Comparison of ENCODE assay signal across 24 cellular contexts in the genomic region with DNA sequence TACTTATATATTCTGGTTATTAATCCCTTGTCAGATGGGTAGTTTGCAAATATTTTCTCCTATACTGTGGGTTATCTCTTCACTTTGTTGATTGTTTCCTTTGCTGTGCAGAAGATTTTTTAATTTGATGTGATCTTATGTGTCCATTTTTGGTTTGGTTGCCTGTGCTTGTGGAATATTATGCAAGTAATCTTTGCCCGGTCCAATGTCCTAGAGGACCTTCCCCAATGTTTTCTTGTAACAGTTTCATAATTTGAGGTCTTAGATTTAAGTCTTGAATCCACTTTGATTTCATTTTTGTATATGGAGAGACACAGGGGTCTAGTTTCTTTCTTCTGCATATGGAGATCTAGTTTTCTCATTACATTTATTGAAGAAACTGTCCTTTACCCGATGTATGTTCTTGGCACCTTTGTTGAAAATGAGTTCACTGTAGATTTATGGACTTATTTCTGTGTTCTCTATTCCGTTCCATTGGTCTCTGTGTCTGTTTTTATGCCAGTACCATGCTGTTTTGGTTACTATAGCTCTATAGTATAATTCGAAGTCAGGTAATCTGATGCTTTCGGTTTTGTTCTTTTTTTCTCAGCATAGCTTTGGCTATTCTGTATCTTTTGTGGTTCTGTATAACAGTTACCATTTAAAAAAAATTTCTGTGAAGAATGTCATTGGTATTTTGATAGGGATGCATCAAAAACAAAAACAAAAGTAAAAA. TPM values are rescaled to one million over a fixed set of nuclear protein-coding genes. Genes with fewer than 3 reads are reported as not detected.
DNase-seq lines count a peak whose midpoint lies in the region; ATAC-seq, FAIRE-seq and TF ChIP-seq lines count a peak whose summit lies in the region.
"Had no signal": no experiment of that assay in that cellular context is flagged by ENCODE, and none has a peak within 500 bp of the region (broad histone marks: within the 10 kb centered on the region; RNA-seq: fewer than 3 reads in every experiment).

No MANE protein-coding gene starts in this region.

- H3K27me3 Mint-ChIP-seq in astrocyte (ENCODE audit: low read depth, unreplicated experiment): no peaks in the 10 kb centered on the region
- H3K27me3 Mint-ChIP-seq: CD4-positive, alpha-beta memory T cell; CD4-positive, CD25-positive, alpha-beta regulatory T cell had no signal

- DNase-seq in HepG2 (ENCODE audit: low spot score): no peak
- DNase-seq in astrocyte (ENCODE audit: low read depth): no peak
- DNase-seq in retina: no peak
- DNase-seq in activated CD4-positive, alpha-beta T cell treated with anti-CD3 and anti-CD28 coated beads for 1 hour: no peak
- DNase-seq: ACHN; BE2C; C1 segment of cervical spinal cord; CD4-positive, alpha-beta memory T cell; CD4-positive, CD25-positive, alpha-beta regulatory T cell; CD8-positive, alpha-beta memory T cell; COR-L47; DMS 273 treated with DMSO at 0.1 percent for 48 hours; DMS153; DMS53; DMS79; DND-41; EL; GDM1 had no signal

- peaks cover 0 to 19% (median 16%) of the 10 kb centered on the region in 4 donors for H3K4me1 ChIP-seq in liver (ENCODE audit: control insufficient read depth in 4 of 4, insufficient read depth in 4 of 4, low read length in 3 of 4)
- H3K4me1 ChIP-seq in HepG2 (ENCODE audit: insufficient read depth, low read length): peaks cover 19% of the 10 kb centered on the region
- H3K4me1 ChIP-seq in astrocyte (ENCODE audit: insufficient read depth, low read length): no peaks in the 10 kb centered on the region
- H3K4me1 ChIP-seq: BE2C, BLaER1 had no signal

- TF ChIP-seq CTCF in liver (IDR thresholded peaks at IDR 0.05; ENCODE audit: low read depth, low read length, missing input control) (no peak), HepG2 (CRISPR knock-in tag; IDR thresholded peaks at IDR 0.05) (no peak), astrocyte (IDR thresholded peaks at IDR 0.05; ENCODE audit: insufficient read depth, low read depth, low read length) (no peak)

- TF ChIP-seq POLR2A in HepG2 (IDR thresholded peaks at IDR 0.05; ENCODE audit: insufficient read depth in 1 of 2, low read depth in 2 of 2, low read length in 2 of 2): no peak

- peak overlapping the region in 1 of 2 donors; percentile 12 for H3K27ac ChIP-seq in liver (ENCODE audit: low read depth in 1 of 2, low read length in 2 of 2)
- no peak overlapping the region for H3K27ac ChIP-seq in HepG2 (ENCODE audit: extremely low read length, insufficient read depth, low read length)
- no peak overlapping the region for H3K27ac ChIP-seq in astrocyte (ENCODE audit: low read depth, low read length)
- H3K27ac ChIP-seq: 22Rv1, BLaER1 had no signal

- POLR2A ChIA-PET in HepG2 (lab: Yijun Ruan, JAX): no interaction called here

- H3K9me3 Mint-ChIP-seq in astrocyte (ENCODE audit: unreplicated experiment): no peaks in the 10 kb centered on the region
- H3K9me3 Mint-ChIP-seq: CD4-positive, CD25-positive, alpha-beta regulatory T cell had no signal

- no peak for ATAC-seq in HepG2
- ATAC-seq: GM12878 had no signal

- H3K36me3 Mint-ChIP-seq in astrocyte (ENCODE audit: low read depth, unreplicated experiment): no peaks in the 10 kb centered on the region
- H3K36me3 Mint-ChIP-seq: CD4-positive, CD25-positive, alpha-beta regulatory T cell had no signal

- no peak overlapping the region for H3K9ac ChIP-seq in liver (ENCODE audit: low read depth in 1 of 2, low read length in 2 of 2)
- H3K9ac ChIP-seq in HepG2 (ENCODE audit: insufficient read depth, low read depth, low read length): no peak overlapping the region
- H3K9ac ChIP-seq in astrocyte (ENCODE audit: low read length): no peak overlapping the region
- H3K9ac ChIP-seq: BLaER1 had no signal

- intact Hi-C loops in HepG2 (cut with micrococcal nuclease; ENCODE audit: unreplicated experiment): no loop called here

- H3K4me3 ChIP-seq in liver (ENCODE audit: low read depth in 1 of 3, low read length in 3 of 3) (peak overlapping the region in 1 of 3 donors; percentile 18), HepG2 (replicated peaks in 1 of 3; ENCODE audit: insufficient read depth in 1 of 3, low read depth in 2 of 3, low read length in 3 of 3) (no peak overlapping the region), astrocyte (ENCODE audit: insufficient read depth, low read depth, low read length) (no peak overlapping the region)
- H3K4me3 ChIP-seq: BLaER1, GM12878 had no signal

- H3K4me3 Mint-ChIP-seq in astrocyte (ENCODE audit: unreplicated experiment): no peak overlapping the region
- H3K4me3 Mint-ChIP-seq: CD14-positive monocyte; CD4-positive, alpha-beta memory T cell; CD8-positive, alpha-beta memory T cell had no signal

- no peaks in the 10 kb centered on the region for H3K4me1 Mint-ChIP-seq in astrocyte (ENCODE audit: low read depth, unreplicated experiment)

- H3K36me3 ChIP-seq in liver (ENCODE audit: control insufficient read depth in 4 of 4, insufficient read depth in 3 of 4, low read depth in 1 of 4, low read length in 3 of 4) (no peaks in the 10 kb centered on the region), HepG2 (replicated peaks in 1 of 2; ENCODE audit: control insufficient read depth in 1 of 2, insufficient read depth in 2 of 2, low read length in 2 of 2) (no peaks in the 10 kb centered on the region), astrocyte (ENCODE audit: insufficient read depth, low read length) (no peaks in the 10 kb centered on the region)
- H3K36me3 ChIP-seq: BE2C, BLaER1 had no signal

- TF ChIP-seq EP300 in HepG2 (IDR thresholded peaks at IDR 0.05; ENCODE audit: low read depth in 2 of 2, low read length in 2 of 2) (no peak), HepG2 (CRISPR knock-in tag; IDR thresholded peaks at IDR 0.05; ENCODE audit: borderline replicate concordance) (no peak)

- TF ChIP-seq RAD21 in liver (IDR thresholded peaks at IDR 0.05): no peak
- no peak for TF ChIP-seq RAD21 in HepG2 (CRISPR knock-in tag; IDR thresholded peaks at IDR 0.05)

- no peak overlapping the region for H3K27ac Mint-ChIP-seq in astrocyte (ENCODE audit: unreplicated experiment)
- H3K27ac Mint-ChIP-seq: CD4-positive, alpha-beta memory T cell; CD4-positive, CD25-positive, alpha-beta regulatory T cell; CD8-positive, alpha-beta memory T cell had no signal

- CTCF ChIA-PET in HepG2 (lab: Yijun Ruan, JAX; ENCODE audit: low intra/inter-chr PET ratio, low total read pairs): no interaction called here

- FAIRE-seq in HepG2 (lab: Jason Lieb, UNC) (no peak), astrocyte (lab: Jason Lieb, UNC) (peak; percentile 58)
- FAIRE-seq: GM12878, GM18507 had no signal

- no peaks in the 10 kb centered on the region for H3K27me3 ChIP-seq in liver (ENCODE audit: control insufficient read depth in 4 of 4, insufficient read depth in 4 of 4, low read length in 3 of 4)
- H3K27me3 ChIP-seq in HepG2 (ENCODE audit: control insufficient read depth in 1 of 2, insufficient read depth in 2 of 2, low read length in 2 of 2): no peaks in the 10 kb centered on the region
- no peaks in the 10 kb centered on the region for H3K27me3 ChIP-seq in astrocyte (ENCODE audit: insufficient read depth, low read length)
- H3K27me3 ChIP-seq: BE2C had no signal

- H3K9me3 ChIP-seq in liver (ENCODE audit: control insufficient read depth in 4 of 4, low read length in 3 of 4): peaks cover 0 to 3% (median 0%) of the 10 kb centered on the region in 4 donors
- no peaks in the 10 kb centered on the region for H3K9me3 ChIP-seq in HepG2 (ENCODE audit: low read length)
- no peaks in the 10 kb centered on the region for H3K9me3 ChIP-seq in astrocyte (ENCODE audit: insufficient read depth, low read depth, low read length)
- H3K9me3 ChIP-seq: BE2C had no signal

- 78% methylated on average over 5 of the region's 5 CpGs for WGBS in liver
- WGBS in HepG2 (ENCODE audit: low lambda C conversion rate): 94% methylated on average over 5 of the region's 5 CpGs

- H2AFZ ChIP-seq in HepG2 (ENCODE audit: low read length): no peak overlapping the region
- H2AFZ ChIP-seq in astrocyte (ENCODE audit: low read depth, low read length): no peak overlapping the region

- H3K4me2 ChIP-seq in HepG2 (ENCODE audit: low read depth, low read length) (no peak overlapping the region), astrocyte (ENCODE audit: low read length) (no peak overlapping the region)
- H3K4me2 ChIP-seq: BLaER1 had no signal

- H4K20me1 ChIP-seq in HepG2 (ENCODE audit: insufficient read depth, low read length) (no peaks in the 10 kb centered on the region), astrocyte (ENCODE audit: insufficient read depth, low read length) (no peaks in the 10 kb centered on the region)
- H4K20me1 ChIP-seq: BLaER1 had no signal

- no TSS peak for BruUV-seq in HepG2 (replicated peaks; lab: Mats Ljungman, UMichigan)

- no peaks in the 10 kb centered on the region for H3K79me2 ChIP-seq in HepG2 (ENCODE audit: insufficient read depth, low read length)
- H3K79me2 ChIP-seq in astrocyte (ENCODE audit: insufficient read depth, low read length): peaks cover 6% of the 10 kb centered on the region

- in situ Hi-C loops in HepG2 (cut with HindIII; ENCODE audit: extremely low pct_ligation_motif_present, low pct_unique_long_range_greater_than_20kb): no loop called here

TF ChIP-seq in HepG2, 621 proteins besides CTCF, POLR2A, EP300 and RAD21 (continues in another document):
- TF ChIP-seq RBM39 (IDR thresholded peaks at IDR 0.05; ENCODE audit: low read depth, low read length, poor library complexity, severe bottlenecking): no peak

RNA-seq across cellular contexts. Expression of gene DIAPH2, which starts 34.7 kb away (rescaled TPM):
- total RNA-seq in liver (10 to 100 TPM in 1 of 2 donors, 1 to 10 TPM in 1; 5.1 to 16.6 TPM), HepG2 (2016; rRNA removed; fragmentation: Illumina TruSeq; extraction: Trizol) (8.3 and 8.5 TPM in 2 replicates), astrocyte (9.0 and 9.8 TPM in 2 replicates)
- polyA plus RNA-seq in liver (1 to 10 TPM; 2.7 to 5.5 TPM), HepG2 (2011; rRNA removed) (1.7 and 2.1 TPM in 2 replicates)
- total RNA-seq in HepG2 (2016; cell fraction: cytosol; rRNA removed; fragmentation: Illumina TruSeq; extraction: Trizol; ENCODE audit: low read depth): 1.6 and 1.8 TPM in 2 replicates
- total RNA-seq in HepG2 (2016; cell fraction: insoluble cytoplasmic fraction; rRNA removed; fragmentation: Illumina TruSeq; extraction: Trizol): 8.0 and 8.7 TPM in 2 replicates
- 2.4 and 2.6 TPM in 2 replicates for total RNA-seq in HepG2 (2016; cell fraction: membrane; rRNA removed; fragmentation: Illumina TruSeq; extraction: Trizol)
- total RNA-seq in HepG2 (2016; cell fraction: nucleus; rRNA removed; fragmentation: Illumina TruSeq; extraction: Trizol): 16.7 and 18.6 TPM in 2 replicates
- polyA plus RNA-seq in HepG2 (2011; cell fraction: cytosol; rRNA removed): 0.75 and 1.3 TPM in 2 replicates
- 1.2 and 1.4 TPM in 2 replicates for polyA plus RNA-seq in HepG2 (2011; cell fraction: nucleus; rRNA removed)
- polyA plus RNA-seq in HepG2 (2012): 3.1 and 3.5 TPM in 2 replicates
- 0.36 and 0.41 TPM in 2 replicates for polyA plus RNA-seq in HepG2 (2016; cell fraction: cytosol; fragmentation: Illumina TruSeq; extraction: Trizol; ENCODE audit: low read depth)
- 5.5 TPM in 2 replicates for polyA plus RNA-seq in HepG2 (2016; cell fraction: insoluble cytoplasmic fraction; fragmentation: Illumina TruSeq; extraction: Trizol; ENCODE audit: low read depth)
- polyA plus RNA-seq in HepG2 (2016; cell fraction: membrane; fragmentation: Illumina TruSeq; extraction: Trizol; ENCODE audit: low read depth): 0.60 and 0.92 TPM in 2 replicates
- polyA plus RNA-seq in HepG2 (2016; cell fraction: nucleus; fragmentation: Illumina TruSeq; extraction: Trizol; ENCODE audit: insufficient read depth, low read depth): 3.5 and 3.8 TPM in 2 replicates
- polyA minus RNA-seq in HepG2 (2011; rRNA and poly(A)+ RNA removed; ENCODE audit: low replicate concordance): 4.9 and 13.4 TPM in 2 replicates
- polyA minus RNA-seq in HepG2 (2011; cell fraction: cytosol; rRNA and poly(A)+ RNA removed): 3.9 and 5.2 TPM in 2 replicates
- polyA minus RNA-seq in HepG2 (2011; cell fraction: nucleus; rRNA and poly(A)+ RNA removed): 30.6 and 33.7 TPM in 2 replicates
